Comparison of ENCODE assay signal across 19 cellular contexts in the genomic region with DNA sequence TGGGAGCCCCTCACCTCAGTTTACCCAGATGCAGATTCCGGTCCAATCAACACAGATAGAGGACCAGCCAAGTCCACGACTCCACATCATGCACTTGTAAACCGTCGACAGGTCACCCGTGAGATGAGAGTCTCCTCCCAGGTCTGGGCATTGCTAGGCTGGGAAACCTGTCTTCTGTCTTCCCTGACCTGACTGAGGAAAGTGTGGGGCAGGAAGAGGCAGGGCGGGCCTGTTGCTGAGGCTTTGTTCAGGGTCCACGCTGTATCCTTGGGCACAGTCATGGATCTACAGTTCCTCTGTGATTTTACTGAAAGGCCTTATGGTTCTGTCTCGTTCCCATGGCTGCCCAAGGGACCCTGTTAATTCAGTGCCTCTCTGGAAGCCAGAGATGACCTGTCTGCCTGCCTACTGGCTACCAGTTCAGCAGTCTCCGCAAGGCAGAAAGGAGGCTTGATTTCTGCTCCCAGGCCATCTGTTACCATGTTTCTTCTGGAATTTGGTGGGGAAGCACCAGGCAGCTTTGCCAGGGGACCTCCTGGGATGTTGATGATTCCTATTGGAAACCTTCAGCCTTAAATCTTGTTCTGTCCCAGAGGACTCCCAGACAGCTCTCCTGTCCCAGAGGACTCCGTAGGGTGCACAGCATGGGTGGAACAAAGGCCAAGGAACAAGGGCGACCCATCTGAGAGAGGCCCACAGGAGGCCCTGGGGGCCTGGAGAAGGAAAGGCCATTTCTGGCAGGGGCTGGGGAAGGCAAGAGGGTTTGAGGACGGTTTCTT.
A peak's percentile ranks its signal among the peaks of the same experiment; 100 is the strongest.
DNase-seq lines count a peak whose midpoint lies in the region; TF ChIP-seq lines count a peak whose summit lies in the region.
"Had no signal": no experiment of that assay in that cellular context is flagged by ENCODE, and none has a peak within 500 bp of the region (broad histone marks: within the 10 kb centered on the region; RNA-seq: fewer than 3 reads in every experiment).

No MANE protein-coding gene starts in this region.

- no peak overlapping the region for H3K27ac Mint-ChIP-seq in type B pancreatic cell
- H3K27ac Mint-ChIP-seq: CD4-positive, alpha-beta memory T cell; GM23338; HFFc6 had no signal

- no peaks in the 10 kb centered on the region for H3K36me3 Mint-ChIP-seq in type B pancreatic cell
- H3K36me3 Mint-ChIP-seq: CD4-positive, alpha-beta memory T cell had no signal

- BruUV-seq in OCI-LY7 (replicated peaks; lab: Mats Ljungman, UMichigan), result no TSS peak

- CTCF ChIA-PET in OCI-LY7 (lab: Charles Lee; ENCODE audit: unreplicated experiment), result no interaction called here

- no peaks in the 10 kb centered on the region for H3K27me3 ChIP-seq in HAP-1 (ENCODE audit: low read depth)
- H3K27me3 ChIP-seq: BE2C had no signal

- intact Hi-C loops in OCI-LY7 (cut with micrococcal nuclease; ENCODE audit: unreplicated experiment), result no loop called here

- H3K9me3 Mint-ChIP-seq in type B pancreatic cell, result no peaks in the 10 kb centered on the region
- H3K9me3 Mint-ChIP-seq: GM23338, HFFc6 had no signal

- no peak overlapping the region for H3K4me3 ChIP-seq in OCI-LY7 (ENCODE audit: low read depth, low read length, poor library complexity, severe bottlenecking)
- H3K4me3 ChIP-seq in HAP-1, result no peak overlapping the region
- H3K4me3 ChIP-seq: GM23338 had no signal

- POLR2A ChIA-PET in OCI-LY7 (lab: Charles Lee), result no interaction called here

- peak; percentile 44 for DNase-seq in activated CD8-positive, alpha-beta memory T cell treated with anti-CD3 and anti-CD28 coated beads for 24 hours
- DNase-seq in activated CD8-positive, alpha-beta memory T cell treated with anti-CD3 and anti-CD28 coated beads, Interleukin-2, amount 50 U/mL, for 48 hours, result no peak
- DNase-seq in cerebellar cortex (ENCODE audit: low spot score) (peak; percentile 84), mesenteric fat pad (ENCODE audit: low spot score) (peak; percentile 73), type B pancreatic cell (ENCODE audit: extremely low spot score, unreplicated experiment) (peak; percentile 52), OCI-LY7 (ENCODE audit: low spot score) (no peak), GM20000 (ENCODE audit: low spot score) (no peak), HAP-1 (ENCODE audit: low spot score in 2 of 2) (no peak)
- DNase-seq: 8988T; BE2C; Calu3; CD4-positive, alpha-beta memory T cell; DND-41; GDM1; HFFc6; KG1; NCI-H510A treated with DMSO at 0.1 percent for 48 hours; NCI-H82 had no signal

- in situ Hi-C loops in HAP-1 (cut with MboI; ENCODE audit: low sequenced_read_pairs), result no loop called here

- H3K27me3 Mint-ChIP-seq in type B pancreatic cell, result peaks cover 4% of the 10 kb centered on the region

- H2AFZ ChIP-seq in OCI-LY7 (ENCODE audit: low read length), result no peak overlapping the region
- H2AFZ ChIP-seq: GM23338 had no signal

- H4K20me1 ChIP-seq in OCI-LY7 (ENCODE audit: insufficient read depth, low read length), result no peaks in the 10 kb centered on the region

- H3K9me3 ChIP-seq in OCI-LY7 (ENCODE audit: low read length), result no peaks in the 10 kb centered on the region
- no peaks in the 10 kb centered on the region for H3K9me3 ChIP-seq in HAP-1
- H3K9me3 ChIP-seq: BE2C had no signal

- no peak overlapping the region for H3K4me3 Mint-ChIP-seq in type B pancreatic cell
- H3K4me3 Mint-ChIP-seq: CD4-positive, alpha-beta memory T cell; GM23338; HFFc6 had no signal

- no peak for TF ChIP-seq CTCF in type B pancreatic cell (conservative IDR thresholded peaks at IDR 0.05)
- TF ChIP-seq CTCF in OCI-LY7 (conservative IDR thresholded peaks at IDR 0.05; ENCODE audit: low read length), result no peak
- no peak for TF ChIP-seq CTCF in GM20000 (IDR thresholded peaks at IDR 0.05; ENCODE audit: extremely low read depth, missing control alignments)

- H3K9me2 ChIP-seq in OCI-LY7 (ENCODE audit: insufficient read depth, low read length), result no peaks in the 10 kb centered on the region

- peaks cover 5% of the 10 kb centered on the region for H3K4me1 Mint-ChIP-seq in type B pancreatic cell (ENCODE audit: unreplicated experiment)

- H3K4me1 ChIP-seq in OCI-LY7 (ENCODE audit: insufficient read depth, low read length, poor library complexity, severe bottlenecking) (no peaks in the 10 kb centered on the region), HAP-1 (no peaks in the 10 kb centered on the region)
- H3K4me1 ChIP-seq: BE2C had no signal

- H3K79me2 ChIP-seq in OCI-LY7 (ENCODE audit: insufficient read depth, low read depth, low read length), result no peaks in the 10 kb centered on the region

- H3K27ac ChIP-seq in OCI-LY7 (ENCODE audit: low read depth, low read length, poor library complexity, severe bottlenecking), result no peak overlapping the region

- H3K36me3 ChIP-seq in OCI-LY7 (ENCODE audit: insufficient read depth, low read length) (no peaks in the 10 kb centered on the region), HAP-1 (replicated peaks) (no peaks in the 10 kb centered on the region)
- H3K36me3 ChIP-seq: BE2C had no signal

- no peak overlapping the region for H3K4me2 ChIP-seq in OCI-LY7 (ENCODE audit: low read length)
- H3K4me2 ChIP-seq: GM23338 had no signal

Comparison
In these comparisons a context has a peak if more than half of its experiments do, and no peak if none do; other contexts are left out.
1. DNase-seq: peak in activated CD8-positive, alpha-beta memory T cell treated with anti-CD3 and anti-CD28 coated beads for 24 hours (single experiment), cerebellar cortex (single experiment), mesenteric fat pad (single experiment) and type B pancreatic cell (single experiment); none in activated CD8-positive, alpha-beta memory T cell treated with anti-CD3 and anti-CD28 coated beads, Interleukin-2, amount 50 U/mL, for 48 hours (single experiment), OCI-LY7 (single experiment), GM20000 (single experiment) and HAP-1 (0 of 2).